8 cellular contexts compared by ENCODE assay signal in genomic region chr15:98850991-98851776, GRCh38.
DNase-seq lines count a peak whose midpoint lies in the region; ATAC-seq and TF ChIP-seq lines count a peak whose summit lies in the region.

No MANE protein-coding gene starts in this region.

- H3K36me3 Mint-ChIP-seq in naive thymus-derived CD8-positive, alpha-beta T cell = no peaks in the 10 kb centered on the region

- POLR2A ChIA-PET in naive thymus-derived CD8-positive, alpha-beta T cell (lab: Charles Lee) = interaction anchor here (0.6 to 1.4 kb wide), 4 partner anchors 72 to 244 kb away, joined by 5 to 8 read pairs (median 7); partner anchors contain the start of gene IGF1R

- H4K20me1 ChIP-seq in BLaER1 = peaks cover 100% of the 10 kb centered on the region

- H3K27ac Mint-ChIP-seq in naive thymus-derived CD8-positive, alpha-beta T cell = peak overlapping the region; percentile 13 to 95 (median 88)

- H3K4me3 Mint-ChIP-seq in naive thymus-derived CD8-positive, alpha-beta T cell = peak overlapping the region; percentile 87 to 98 (median 94)

- peak overlapping the region; percentile 91 for H3K4me2 ChIP-seq in BLaER1

- no peaks in the 10 kb centered on the region for H3K9me3 ChIP-seq in BLaER1
- no peaks in the 10 kb centered on the region for H3K9me3 ChIP-seq in stomach

- no peaks in the 10 kb centered on the region for H3K36me3 ChIP-seq in BLaER1
- H3K36me3 ChIP-seq in stomach = no peaks in the 10 kb centered on the region

- no peaks in the 10 kb centered on the region for H3K27me3 Mint-ChIP-seq in naive thymus-derived CD8-positive, alpha-beta T cell

- no peak for TF ChIP-seq EP300 in stomach (IDR thresholded peaks at IDR 0.05)

- H3K27ac ChIP-seq in BLaER1 = peak overlapping the region; percentile 60
- H3K27ac ChIP-seq in stomach = peak overlapping the region; percentile 52 to 92 (median 87)

- peak; percentile 31 for ATAC-seq in GM19397 (IDR thresholded peaks at IDR 0.05; ENCODE audit: unreplicated experiment)
- ATAC-seq in naive thymus-derived CD8-positive, alpha-beta T cell = peak; percentile 57 to 73

- TF ChIP-seq CTCF in stomach (IDR thresholded peaks at IDR 0.05) = peak in 5 of 7 experiments; percentile 54 to 87 (median 83)

- no peaks in the 10 kb centered on the region for H3K27me3 ChIP-seq in BLaER1
- no peaks in the 10 kb centered on the region for H3K27me3 ChIP-seq in stomach

- H3K4me3 ChIP-seq in BLaER1 (peak overlapping the region; percentile 76), stomach (peak overlapping the region in 2 of 4 donors; percentile 64 to 76)

- TF ChIP-seq POLR2A in stomach (IDR thresholded peaks at IDR 0.05) = no peak

- no peaks in the 10 kb centered on the region for H3K9me3 Mint-ChIP-seq in naive thymus-derived CD8-positive, alpha-beta T cell

- WGBS in stomach, 5 donors = 17 to 23% (median 18%) methylated on average over 15 of the region's 15 CpGs

- DNase-seq in HT-29 (ENCODE audit: low spot score) (peak; percentile 81), OCI-M1 (lab: John Stamatoyannopoulos, UW) (peak; percentile 80), fibroblast of gingiva (ENCODE audit: low read depth) (peak; percentile 64), stomach (peak; percentile 83)
- DNase-seq in activated T-cell treated with anti-CD3 and anti-CD28 coated beads, Interleukin-2, amount 50 U/mL, for 48 hours = peak; percentile 76 to 79
- DNase-seq in naive thymus-derived CD8-positive, alpha-beta T cell = peak; percentile 45 to 81 (median 62)

- peaks cover 74% of the 10 kb centered on the region for H3K4me1 ChIP-seq in BLaER1
- peaks cover 56 to 76% (median 65%) of the 10 kb centered on the region in 4 donors for H3K4me1 ChIP-seq in stomach

- intact Hi-C loops in stomach (cut with DNase I; ENCODE audit: low total_unique reads) = no loop called here

- H3K9ac ChIP-seq in BLaER1 = peak overlapping the region; percentile 73

- H3K4me1 Mint-ChIP-seq in naive thymus-derived CD8-positive, alpha-beta T cell = peaks cover 26 to 64% (median 49%) of the 10 kb centered on the region in 4 donors
